Comparison of ENCODE assay signal across 8 cellular contexts in genomic region chr2:74587664-74588277, GRCh38. TPM values are rescaled to one million over a fixed set of nuclear protein-coding genes. Genes with fewer than 3 reads are reported as not detected.
A peak's percentile ranks its signal among the peaks of the same experiment; 100 is the strongest.
DNase-seq lines count a peak whose midpoint lies in the region; ATAC-seq and TF ChIP-seq lines count a peak whose summit lies in the region.

No MANE protein-coding gene starts in this region.

- DNase-seq in AG09319 (ENCODE audit: extremely low read depth, low read depth) (no peak), NCI-H82 treated with DMSO at 0.1 percent for 48 hours (lab: John Stamatoyannopoulos, UW; ENCODE audit: unreplicated experiment) (peak; percentile 61), endodermal cell (peak; percentile 90), mesenchymal stem cell (peak; percentile 79)
- DNase-seq in activated CD4-positive, alpha-beta memory T cell treated with anti-CD3 and anti-CD28 coated beads for 36 hours = peak; percentile 75
- DNase-seq in stimulated activated CD8-positive, alpha-beta memory T cell treated with anti-CD3 and anti-CD28 coated beads, Interleukin-7, amount 100 ng/mL, for 48 hours (ENCODE audit: extremely low read depth in 1 of 2, low read depth in 1 of 2) = peak; percentile 24 to 33

- H3K4me2 ChIP-seq in mesenchymal stem cell (ENCODE audit: low read length, poor library complexity, severe bottlenecking) = no peak overlapping the region

- H2BK12ac ChIP-seq in mesenchymal stem cell (ENCODE audit: low read length in 2 of 2) = no peak overlapping the region

- peaks cover under 1% of the 10 kb centered on the region for H3K27me3 ChIP-seq in endodermal cell (ENCODE audit: control insufficient read depth, insufficient read depth, low read length, poor library complexity, severe bottlenecking)
- H3K27me3 ChIP-seq in mesenchymal stem cell (ENCODE audit: control insufficient read depth in 1 of 2, insufficient read depth in 1 of 2, low read length in 2 of 2) = peaks cover 5 to 22% of the 10 kb centered on the region in 2 experiments

- H3K14ac ChIP-seq in mesenchymal stem cell (ENCODE audit: low read length in 2 of 2) = no peak overlapping the region

- no peak overlapping the region for H3K4ac ChIP-seq in mesenchymal stem cell (ENCODE audit: low read depth in 1 of 2, low read length in 2 of 2)

- H3K27ac Mint-ChIP-seq in activated CD4-positive, alpha-beta memory T cell treated with anti-CD3 and anti-CD28 coated beads for 36 hours = no peak overlapping the region
- H3K27ac Mint-ChIP-seq in endodermal cell = no peak overlapping the region

- H3K36me3 ChIP-seq in endodermal cell (ENCODE audit: control insufficient read depth, insufficient read depth, low read length) (no peaks in the 10 kb centered on the region), mesenchymal stem cell (ENCODE audit: control insufficient read depth in 1 of 2, insufficient read depth in 2 of 2, low read depth in 1 of 2, low read length in 2 of 2) (no peaks in the 10 kb centered on the region)

- TF ChIP-seq CTCF in AG09319 (IDR thresholded peaks at IDR 0.05; ENCODE audit: low read depth, low read length) = peak; percentile 70
- peak; percentile 88 for TF ChIP-seq CTCF in endodermal cell (conservative IDR thresholded peaks at IDR 0.05)

- no peak overlapping the region for H2BK15ac ChIP-seq in mesenchymal stem cell (ENCODE audit: low read depth, poor library complexity, severe bottlenecking)

- H3K4me1 ChIP-seq in endodermal cell (ENCODE audit: control insufficient read depth, insufficient read depth, low read length) = peaks cover 18% of the 10 kb centered on the region
- peaks cover 4% of the 10 kb centered on the region for H3K4me1 ChIP-seq in mesenchymal stem cell (ENCODE audit: control insufficient read depth, insufficient read depth, low read depth, low read length)

- H2BK120ac ChIP-seq in mesenchymal stem cell (ENCODE audit: low read depth, low read length) = no peak overlapping the region

- intact Hi-C loops in activated CD4-positive, alpha-beta memory T cell treated with anti-CD3 and anti-CD28 coated beads for 36 hours (cut with micrococcal nuclease) = loop anchor here (1.0 to 10.0 kb wide), 3 partner anchors 58 to 247 kb away; partner anchors contain the start of genes AUP1, HK2, HTRA2 and TTC31

- H3K9ac ChIP-seq in endodermal cell (ENCODE audit: extremely low read depth, low read length, poor library complexity, severe bottlenecking) (no peak overlapping the region), mesenchymal stem cell (ENCODE audit: low read length) (no peak overlapping the region)

- H3K27me3 Mint-ChIP-seq in activated CD4-positive, alpha-beta memory T cell treated with anti-CD3 and anti-CD28 coated beads for 36 hours = peaks cover under 1% of the 10 kb centered on the region
- H3K27me3 Mint-ChIP-seq in endodermal cell (ENCODE audit: insufficient read depth) = peaks cover 13% of the 10 kb centered on the region

- H3K36me3 Mint-ChIP-seq in activated CD4-positive, alpha-beta memory T cell treated with anti-CD3 and anti-CD28 coated beads for 36 hours = no peaks in the 10 kb centered on the region
- H3K36me3 Mint-ChIP-seq in endodermal cell (ENCODE audit: low read depth) = no peaks in the 10 kb centered on the region

- no peak overlapping the region for H3K4me3 Mint-ChIP-seq in activated CD4-positive, alpha-beta memory T cell treated with anti-CD3 and anti-CD28 coated beads for 36 hours
- no peak overlapping the region for H3K4me3 Mint-ChIP-seq in endodermal cell

- H3K9me3 ChIP-seq in endodermal cell (ENCODE audit: control insufficient read depth, low read length) = no peaks in the 10 kb centered on the region
- H3K9me3 ChIP-seq in mesenchymal stem cell (ENCODE audit: control insufficient read depth, low read length) = no peaks in the 10 kb centered on the region

- no peaks in the 10 kb centered on the region for H3K79me1 ChIP-seq in mesenchymal stem cell (replicated peaks; ENCODE audit: low read length, poor library complexity, severe bottlenecking)

- H2AFZ ChIP-seq in mesenchymal stem cell (ENCODE audit: low read depth, low read length) = no peak overlapping the region

- POLR2A ChIA-PET in activated CD4-positive, alpha-beta memory T cell treated with anti-CD3 and anti-CD28 coated beads for 36 hours (lab: Charles Lee) = interaction anchor here (1.3 to 1.9 kb wide), 2 partner anchors 58 to 133 kb away, joined by 5 to 6 read pairs; partner anchors contain the start of genes AUP1, HTRA2 and INO80B

- no peak overlapping the region for H3K27ac ChIP-seq in endodermal cell (ENCODE audit: low read depth, low read length)
- H3K27ac ChIP-seq in mesenchymal stem cell (ENCODE audit: low read length, poor library complexity, severe bottlenecking) = no peak overlapping the region

- no peak overlapping the region for H2AK5ac ChIP-seq in mesenchymal stem cell (ENCODE audit: low read length, severe bottlenecking)

- WGBS in endodermal cell (ENCODE audit: insufficient coverage in 1 of 2, insufficient read length in 1 of 2), 2 experiments = 31% methylated on average over 5 of the region's 6 CpGs; no CpG with 5 or more reads in 1 of the 2 experiments
- WGBS in mesenchymal stem cell = 0% methylated on average over 2 of the region's 6 CpGs

- no peak overlapping the region for H2BK5ac ChIP-seq in mesenchymal stem cell (ENCODE audit: low read depth, low read length, poor library complexity, severe bottlenecking)

- no peaks in the 10 kb centered on the region for H3K9me3 Mint-ChIP-seq in activated CD4-positive, alpha-beta memory T cell treated with anti-CD3 and anti-CD28 coated beads for 36 hours
- no peaks in the 10 kb centered on the region for H3K9me3 Mint-ChIP-seq in endodermal cell

- CTCF ChIA-PET in activated CD4-positive, alpha-beta memory T cell treated with anti-CD3 and anti-CD28 coated beads for 36 hours (lab: Charles Lee) = interaction anchor here (0.7 to 9.4 kb wide), 22 partner anchors 10 to 346 kb away, joined by 3 to 145 read pairs (median 5); partner anchors contain the start of genes AUP1, CCDC142, DOK1 and HTRA2

- no peak overlapping the region for H4K91ac ChIP-seq in mesenchymal stem cell (ENCODE audit: low read length)

- H3K23ac ChIP-seq in mesenchymal stem cell (ENCODE audit: low read length in 2 of 2) = no peak overlapping the region

- no peak overlapping the region for H3K4me3 ChIP-seq in endodermal cell (ENCODE audit: low read length)
- H3K4me3 ChIP-seq in mesenchymal stem cell (ENCODE audit: insufficient read depth in 1 of 2, low read depth in 1 of 2, low read length in 2 of 2) = no peak overlapping the region

- H3K4me1 Mint-ChIP-seq in activated CD4-positive, alpha-beta memory T cell treated with anti-CD3 and anti-CD28 coated beads for 36 hours (ENCODE audit: low read depth) = peaks cover 27% of the 10 kb centered on the region
- H3K4me1 Mint-ChIP-seq in endodermal cell = peaks cover 26% of the 10 kb centered on the region

- no peak overlapping the region for H3K18ac ChIP-seq in mesenchymal stem cell (ENCODE audit: low read depth in 1 of 2, low read length in 2 of 2)

- H4K8ac ChIP-seq in mesenchymal stem cell (ENCODE audit: low read length) = no peak overlapping the region

- ATAC-seq in GM18870 (IDR thresholded peaks at IDR 0.05; ENCODE audit: unreplicated experiment) (peak; percentile 59), HG03442 (IDR thresholded peaks at IDR 0.05; ENCODE audit: unreplicated experiment) (peak; percentile 62)

RNA-seq across cellular contexts. Expression of gene DOK1, which starts 33.3 kb away (rescaled TPM):
- 10 to 100 TPM; 23.1 to 24.5 TPM for total RNA-seq in activated CD4-positive, alpha-beta memory T cell treated with anti-CD3 and anti-CD28 coated beads for 36 hours
- total RNA-seq in endodermal cell = 10 to 100 TPM; 12.9 to 15.1 TPM
- polyA plus RNA-seq in endodermal cell (2013, experiment 1 of 2) = 9.7 TPM
- polyA plus RNA-seq in endodermal cell (2013, experiment 2 of 2) = 8.9 TPM
- polyA plus RNA-seq in mesenchymal stem cell (2013, experiment 1 of 2) = 13.9 TPM
- polyA plus RNA-seq in mesenchymal stem cell (2013, experiment 2 of 2) = 14.3 TPM

RNA-seq across cellular contexts. Expression of gene LOXL3, which starts 34.0 kb away (rescaled TPM):
- 1 to 10 TPM in 1 of 2 experiments, under 1 TPM in 1; 0.90 to 1.1 TPM for total RNA-seq in activated CD4-positive, alpha-beta memory T cell treated with anti-CD3 and anti-CD28 coated beads for 36 hours
- total RNA-seq in endodermal cell = 1 to 10 TPM; 5.4 to 7.6 TPM
- 34.7 TPM for polyA plus RNA-seq in endodermal cell (2013, experiment 1 of 2)
- 26.7 TPM for polyA plus RNA-seq in endodermal cell (2013, experiment 2 of 2)
- 11.7 TPM for polyA plus RNA-seq in mesenchymal stem cell (2013, experiment 1 of 2)
- polyA plus RNA-seq in mesenchymal stem cell (2013, experiment 2 of 2) = 11.7 TPM

RNA-seq across cellular contexts. Expression of gene HTRA2, which starts 58.0 kb away (rescaled TPM):
- total RNA-seq in activated CD4-positive, alpha-beta memory T cell treated with anti-CD3 and anti-CD28 coated beads for 36 hours = 10 to 100 TPM; 70.6 to 72.3 TPM
- total RNA-seq in endodermal cell = 10 to 100 TPM; 32.8 to 38.9 TPM
- polyA plus RNA-seq in endodermal cell (2013, experiment 1 of 2) = 27.5 TPM
- polyA plus RNA-seq in endodermal cell (2013, experiment 2 of 2) = 26.4 TPM
- polyA plus RNA-seq in mesenchymal stem cell (2013, experiment 1 of 2) = 21.6 TPM
- 20.7 TPM for polyA plus RNA-seq in mesenchymal stem cell (2013, experiment 2 of 2)

RNA-seq across cellular contexts. Expression of gene AUP1, which starts 58.3 kb away (rescaled TPM):
- total RNA-seq in activated CD4-positive, alpha-beta memory T cell treated with anti-CD3 and anti-CD28 coated beads for 36 hours = 10 to 100 TPM; 92.1 to 98.0 TPM
- 10 to 100 TPM; 76.3 to 88.9 TPM for total RNA-seq in endodermal cell
- 120 TPM for polyA plus RNA-seq in endodermal cell (2013, experiment 1 of 2)
- 105 TPM for polyA plus RNA-seq in endodermal cell (2013, experiment 2 of 2)
- polyA plus RNA-seq in mesenchymal stem cell (2013, experiment 1 of 2) = 81.1 TPM
- 81.5 TPM for polyA plus RNA-seq in mesenchymal stem cell (2013, experiment 2 of 2)
